23 cellular contexts compared by ENCODE assay signal in the genomic region with DNA sequence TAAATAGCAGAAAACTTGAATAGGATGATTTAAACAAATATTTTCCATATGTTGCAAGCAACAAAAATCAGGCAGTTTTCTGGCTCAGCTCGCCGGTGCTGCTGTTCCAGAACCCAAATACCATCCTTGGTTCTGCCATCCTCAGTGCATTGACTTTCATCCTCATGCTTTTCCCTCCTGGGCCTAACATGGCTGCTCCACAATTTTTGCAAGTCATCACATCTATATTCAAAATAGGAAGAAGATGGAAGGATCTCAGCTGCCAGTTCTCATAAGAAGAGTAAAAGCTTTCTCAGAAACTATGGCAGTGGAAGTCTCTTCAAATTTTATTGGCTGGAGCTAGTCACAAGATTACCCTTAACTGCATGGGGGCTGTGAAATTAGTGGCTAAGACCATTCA.
DNase-seq lines count a peak whose midpoint lies in the region; ATAC-seq, FAIRE-seq and TF ChIP-seq lines count a peak whose summit lies in the region.
"Had no signal": no experiment of that assay in that cellular context is flagged by ENCODE, and none has a peak within 500 bp of the region (broad histone marks: within the 10 kb centered on the region; RNA-seq: fewer than 3 reads in every experiment).

No MANE protein-coding gene starts in this region.

- no peak overlapping the region for H3K18ac ChIP-seq in IMR-90 (ENCODE audit: low read depth, low read length)

- H4K5ac ChIP-seq in IMR-90 (ENCODE audit: low read depth, low read length), result no peak overlapping the region

- no peaks in the 10 kb centered on the region for H3K36me3 ChIP-seq in HepG2 (replicated peaks in 1 of 2; ENCODE audit: control insufficient read depth in 1 of 2, insufficient read depth in 2 of 2, low read length in 2 of 2)
- H3K36me3 ChIP-seq in right lobe of liver, result no peaks in the 10 kb centered on the region
- no peaks in the 10 kb centered on the region for H3K36me3 ChIP-seq in IMR-90 (ENCODE audit: control insufficient read depth, insufficient read depth, low read length)
- H3K36me3 ChIP-seq: BLaER1 treated with 17β-estradiol and CSF1 and Interleukin-3, amounts not matched to agents 10 nM and 100 nM had no signal

- DNase-seq in DMS53 (lab: John Stamatoyannopoulos, UW), result peak; percentile 5
- no peak for DNase-seq in DMS53 treated with DMSO at 0.1 percent for 48 hours (lab: John Stamatoyannopoulos, UW; ENCODE audit: unreplicated experiment)
- no peak for DNase-seq in HepG2 (ENCODE audit: low spot score)
- no peak for DNase-seq in right lobe of liver
- DNase-seq in IMR-90, result no peak
- DNase-seq in HK-2 (ENCODE audit: unreplicated experiment), result no peak
- no peak for DNase-seq in 8988T
- DNase-seq: AML-193; CD4-positive, alpha-beta T cell; CD8-positive, alpha-beta memory T cell; COR-L47; DMS 273 treated with DMSO at 0.1 percent for 48 hours; DMS153; DMS79; DND-41; EL; GDM1 had no signal

- TF ChIP-seq POLR2A in HepG2 (IDR thresholded peaks at IDR 0.05; ENCODE audit: insufficient read depth in 1 of 2, low read depth in 2 of 2, low read length in 2 of 2) (no peak), right lobe of liver (IDR thresholded peaks at IDR 0.05) (no peak), IMR-90 (IDR thresholded peaks at IDR 0.05; ENCODE audit: low read depth, low read length) (no peak)

- no peaks in the 10 kb centered on the region for H3K9me1 ChIP-seq in IMR-90 (ENCODE audit: insufficient read depth, low read length)

- H2BK120ac ChIP-seq in IMR-90 (ENCODE audit: low read depth, low read length), result no peak overlapping the region

- CTCF ChIA-PET in HepG2 (lab: Yijun Ruan, JAX; ENCODE audit: low intra/inter-chr PET ratio, low total read pairs) (no interaction called here), IMR-90 (lab: Yijun Ruan, JAX) (no interaction called here)

- no peak overlapping the region for H2BK5ac ChIP-seq in IMR-90 (ENCODE audit: low read depth, low read length, poor library complexity, severe bottlenecking)

- no peaks in the 10 kb centered on the region for H3K9me3 ChIP-seq in HepG2 (ENCODE audit: low read length)
- H3K9me3 ChIP-seq in right lobe of liver, result no peaks in the 10 kb centered on the region
- no peaks in the 10 kb centered on the region for H3K9me3 ChIP-seq in IMR-90 (ENCODE audit: control insufficient read depth, insufficient read depth, low read length)
- H3K9me3 ChIP-seq: BLaER1 treated with 17β-estradiol and CSF1 and Interleukin-3, amounts not matched to agents 10 nM and 100 nM had no signal

- no peak overlapping the region for H3K27ac ChIP-seq in HepG2 (ENCODE audit: extremely low read length, insufficient read depth, low read length)
- H3K27ac ChIP-seq in right lobe of liver, result no peak overlapping the region
- H3K27ac ChIP-seq in IMR-90 (ENCODE audit: insufficient read depth, low read length), result no peak overlapping the region
- H3K27ac ChIP-seq: 22Rv1; BLaER1 treated with 17β-estradiol and CSF1 and Interleukin-3, amounts not matched to agents 10 nM and 100 nM; C4-2B had no signal

- H2BK20ac ChIP-seq in IMR-90 (ENCODE audit: low read depth, low read length), result no peak overlapping the region

- in situ Hi-C loops in HepG2 (cut with HindIII; ENCODE audit: extremely low pct_ligation_motif_present, low pct_unique_long_range_greater_than_20kb) (no loop called here), IMR-90 (cut with MboI; ENCODE audit: low sequenced_read_pairs) (no loop called here)

- H4K8ac ChIP-seq in IMR-90 (ENCODE audit: low read depth in 2 of 2, low read length in 2 of 2), result no peak overlapping the region

- no peak overlapping the region for H3K4ac ChIP-seq in IMR-90 (ENCODE audit: low read depth, low read length)

- no peak overlapping the region for H4K91ac ChIP-seq in IMR-90 (ENCODE audit: insufficient read depth, low read depth, low read length)

- H3K4me1 ChIP-seq in HepG2 (ENCODE audit: insufficient read depth, low read length), result no peaks in the 10 kb centered on the region
- no peaks in the 10 kb centered on the region for H3K4me1 ChIP-seq in right lobe of liver
- H3K4me1 ChIP-seq in IMR-90 (ENCODE audit: control insufficient read depth, insufficient read depth, low read length), result no peaks in the 10 kb centered on the region
- H3K4me1 ChIP-seq: BLaER1 treated with 17β-estradiol and CSF1 and Interleukin-3, amounts not matched to agents 10 nM and 100 nM had no signal

- H4K20me1 ChIP-seq in HepG2 (ENCODE audit: insufficient read depth, low read length), result no peaks in the 10 kb centered on the region
- H4K20me1 ChIP-seq in IMR-90 (ENCODE audit: insufficient read depth, low read length), result no peaks in the 10 kb centered on the region
- H4K20me1 ChIP-seq: BLaER1 treated with 17β-estradiol and CSF1 and Interleukin-3, amounts not matched to agents 10 nM and 100 nM had no signal

- no peak overlapping the region for H3K14ac ChIP-seq in IMR-90 (replicated peaks; ENCODE audit: low read depth, low read length)

- H3K4me2 ChIP-seq in HepG2 (ENCODE audit: low read depth, low read length) (no peak overlapping the region), IMR-90 (ENCODE audit: low read depth, low read length) (no peak overlapping the region)
- H3K4me2 ChIP-seq: BLaER1 treated with 17β-estradiol and CSF1 and Interleukin-3, amounts not matched to agents 10 nM and 100 nM had no signal

- H3K23ac ChIP-seq in IMR-90 (ENCODE audit: low read depth, low read length), result no peak overlapping the region

- H2BK15ac ChIP-seq in IMR-90 (ENCODE audit: low read depth, low read length), result no peak overlapping the region

- WGBS in HepG2 (ENCODE audit: low lambda C conversion rate), result 50% methylated on average over 2 of the region's 2 CpGs
- WGBS in right lobe of liver (ENCODE audit: insufficient coverage, low coverage, low lambda C conversion rate, missing lambda C conversion rate), result 91% methylated on average over 2 of the region's 2 CpGs
- WGBS in IMR-90 (ENCODE audit: extremely low coverage in 2 of 2, insufficient read length in 1 of 2), 2 experiments, result no CpG with 5 or more reads among the region's 2 CpGs

- intact Hi-C loops in HepG2 (cut with micrococcal nuclease; ENCODE audit: unreplicated experiment), result no loop called here
- intact Hi-C loops in right lobe of liver (cut with DNase I), result no loop called here
- intact Hi-C loops in IMR-90 (cut with micrococcal nuclease), result no loop called here

- dilution Hi-C loops in IMR-90 (cut with HindIII; ENCODE audit: low sequenced_read_pairs, unreplicated experiment), result no loop called here

- no peak overlapping the region for H2AK5ac ChIP-seq in IMR-90 (ENCODE audit: low read depth, low read length)

- H3K27me3 ChIP-seq in HepG2 (ENCODE audit: control insufficient read depth in 1 of 2, insufficient read depth in 2 of 2, low read length in 2 of 2), result no peaks in the 10 kb centered on the region
- no peaks in the 10 kb centered on the region for H3K27me3 ChIP-seq in right lobe of liver
- H3K27me3 ChIP-seq in IMR-90 (ENCODE audit: control insufficient read depth, insufficient read depth, low read length), result no peaks in the 10 kb centered on the region
- H3K27me3 ChIP-seq: BLaER1 treated with 17β-estradiol and CSF1 and Interleukin-3, amounts not matched to agents 10 nM and 100 nM had no signal

- no peak for TF ChIP-seq RAD21 in HepG2 (CRISPR knock-in tag; IDR thresholded peaks at IDR 0.05)
- TF ChIP-seq RAD21 in IMR-90 (IDR thresholded peaks at IDR 0.05; ENCODE audit: low read length), result no peak

- H3K79me2 ChIP-seq in HepG2 (ENCODE audit: insufficient read depth, low read length), result no peaks in the 10 kb centered on the region

- BruUV-seq in HepG2 (replicated peaks; lab: Mats Ljungman, UMichigan) (no TSS peak), IMR-90 (replicated peaks; lab: Mats Ljungman, UMichigan) (no TSS peak)

- TF ChIP-seq EP300 in HepG2 (IDR thresholded peaks at IDR 0.05; ENCODE audit: low read depth in 2 of 2, low read length in 2 of 2) (no peak), HepG2 (CRISPR knock-in tag; IDR thresholded peaks at IDR 0.05; ENCODE audit: borderline replicate concordance) (no peak)

- H3K4me3 ChIP-seq in HepG2 (replicated peaks in 1 of 3; ENCODE audit: insufficient read depth in 1 of 3, low read depth in 2 of 3, low read length in 3 of 3), result no peak overlapping the region
- H3K4me3 ChIP-seq in right lobe of liver, result no peak overlapping the region
- H3K4me3 ChIP-seq in IMR-90 (ENCODE audit: insufficient read depth, low read depth, low read length), result no peak overlapping the region
- H3K4me3 ChIP-seq: BLaER1 treated with 17β-estradiol and CSF1 and Interleukin-3, amounts not matched to agents 10 nM and 100 nM; GM12878 had no signal

- FAIRE-seq in HepG2 (lab: Jason Lieb, UNC), result no peak
- FAIRE-seq: A204.1, GM12878, GM18507 had no signal

- H3K79me1 ChIP-seq in IMR-90 (ENCODE audit: low read depth in 1 of 2, low read length in 2 of 2), result no peaks in the 10 kb centered on the region

- no peak overlapping the region for H2AK9ac ChIP-seq in IMR-90 (replicated peaks; ENCODE audit: low read depth, low read length, poor library complexity)

- ATAC-seq in HepG2 (no peak), right lobe of liver (no peak), IMR-90 (ENCODE audit: low read depth) (no peak)
- ATAC-seq: GM12878 had no signal

- no peak overlapping the region for H3K9ac ChIP-seq in HepG2 (ENCODE audit: insufficient read depth, low read depth, low read length)
- no peak overlapping the region for H3K9ac ChIP-seq in IMR-90 (ENCODE audit: low read depth, low read length)
- H3K9ac ChIP-seq: BLaER1 treated with 17β-estradiol and CSF1 and Interleukin-3, amounts not matched to agents 10 nM and 100 nM had no signal

- H2AFZ ChIP-seq in HepG2 (ENCODE audit: low read length) (no peak overlapping the region), IMR-90 (replicated peaks; ENCODE audit: low read length, poor library complexity) (no peak overlapping the region)

- TF ChIP-seq CTCF in HepG2 (CRISPR knock-in tag; IDR thresholded peaks at IDR 0.05), result no peak
- TF ChIP-seq CTCF in right lobe of liver (IDR thresholded peaks at IDR 0.05), result no peak
- TF ChIP-seq CTCF in IMR-90 (conservative IDR thresholded peaks at IDR 0.05; ENCODE audit: low read depth, low read length), result no peak

- POLR2A ChIA-PET in HepG2 (lab: Yijun Ruan, JAX), result no interaction called here
- POLR2A ChIA-PET in IMR-90 (lab: Charles Lee; ENCODE audit: unreplicated experiment), result no interaction called here

- no peak overlapping the region for H3K56ac ChIP-seq in IMR-90 (ENCODE audit: extremely low read depth, insufficient read depth, low read length)

TF ChIP-seq in HepG2, 621 proteins besides CTCF, POLR2A, EP300 and RAD21:
- TF ChIP-seq, protein P1, sequence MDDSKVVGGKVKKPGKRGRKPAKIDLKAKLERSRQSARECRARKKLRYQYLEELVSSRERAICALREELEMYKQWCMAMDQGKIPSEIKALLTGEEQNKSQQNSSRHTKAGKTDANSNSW (CRISPR knock-in tag; IDR thresholded peaks at IDR 0.05; ENCODE audit: borderline replicate concordance), result no peak
- TF ChIP-seq NFE2L2 (IDR thresholded peaks at IDR 0.05; ENCODE audit: low read length), result peak; percentile 63

TF ChIP-seq in IMR-90, 13 proteins besides CTCF, POLR2A, EP300 and RAD21:
- peak; percentile 50; the same call in 1 of the 2 replicates for TF ChIP-seq NFE2L2 (IDR thresholded peaks at IDR 0.05; ENCODE audit: low read depth, low read length)
- no peak for TF ChIP-seq RCOR1 (IDR thresholded peaks at IDR 0.05; ENCODE audit: insufficient replicate concordance, low read length)
TF ChIP-seq in IMR-90: peak in this region for 1.
